ENCODE assay signal across 16 cellular contexts in genomic region chr11:18277560-18278271, GRCh38. TPM values are rescaled to one million over a fixed set of nuclear protein-coding genes. Genes with fewer than 3 reads are reported as not detected.
A peak's percentile ranks its signal among the peaks of the same experiment; 100 is the strongest.
DNase-seq lines count a peak whose midpoint lies in the region; ATAC-seq and TF ChIP-seq lines count a peak whose summit lies in the region.
"Had no signal": no experiment of that assay in that cellular context is flagged by ENCODE, and none has a peak within 500 bp of the region (broad histone marks: within the 10 kb centered on the region; RNA-seq: fewer than 3 reads in every experiment).

No MANE protein-coding gene starts in this region.

- H3K4me1 Mint-ChIP-seq in activated CD4-positive, alpha-beta T cell treated with anti-CD3 and anti-CD28 coated beads, Interleukin-2, amount 10 ng/mL, durations not matched to agents 24 days and 14 days, result peaks cover 22% of the 10 kb centered on the region

- CTCF ChIA-PET in RWPE1 (lab: Yijun Ruan, JAX), result interaction anchor here (0.6 to 0.7 kb wide), 2 partner anchors 72 to 146 kb away, joined by 3 read pairs; no protein-coding TSS in a partner anchor

- H3K4me3 Mint-ChIP-seq in activated CD4-positive, alpha-beta T cell treated with anti-CD3 and anti-CD28 coated beads, Interleukin-2, amount 10 ng/mL, durations not matched to agents 24 days and 14 days, result no peak overlapping the region
- H3K4me3 Mint-ChIP-seq: activated CD4-positive, alpha-beta memory T cell treated with anti-CD3 and anti-CD28 coated beads for 36 hours had no signal

- TF ChIP-seq EP300 in gastroesophageal sphincter (IDR thresholded peaks at IDR 0.05), result no peak

- POLR2A ChIA-PET in RWPE1 (lab: Yijun Ruan, JAX; ENCODE audit: low non-redundant PET), result interaction anchor here (0.7 kb wide), 1 partner anchor 26 kb away, joined by 4 read pairs; no protein-coding TSS in a partner anchor

- no peak overlapping the region for H3K4me3 ChIP-seq in HL-60 (replicated peaks; ENCODE audit: insufficient read depth, low read length)
- H3K4me3 ChIP-seq in gastroesophageal sphincter, result no peak overlapping the region
- H3K4me3 ChIP-seq in neutrophil (ENCODE audit: low read depth in 1 of 2, low read length in 1 of 2), result no peak overlapping the region
- H3K4me3 ChIP-seq: BLaER1 had no signal

- H3K27me3 ChIP-seq in HL-60 (ENCODE audit: insufficient read depth, poor library complexity, severe bottlenecking) (no peaks in the 10 kb centered on the region), gastroesophageal sphincter (no peaks in the 10 kb centered on the region), neutrophil (no peaks in the 10 kb centered on the region)
- H3K27me3 ChIP-seq: BLaER1 had no signal

- no peak for TF ChIP-seq POLR2A in gastroesophageal sphincter (IDR thresholded peaks at IDR 0.05)

- H3K27ac Mint-ChIP-seq in activated CD4-positive, alpha-beta T cell treated with anti-CD3 and anti-CD28 coated beads, Interleukin-2, amount 10 ng/mL, durations not matched to agents 24 days and 14 days, result no peak overlapping the region
- H3K27ac Mint-ChIP-seq: activated CD4-positive, alpha-beta memory T cell treated with anti-CD3 and anti-CD28 coated beads for 36 hours had no signal

- H3K9me3 Mint-ChIP-seq in activated CD4-positive, alpha-beta T cell treated with anti-CD3 and anti-CD28 coated beads, Interleukin-2, amount 10 ng/mL, durations not matched to agents 24 days and 14 days, result no peaks in the 10 kb centered on the region
- H3K9me3 Mint-ChIP-seq: activated CD4-positive, alpha-beta memory T cell treated with anti-CD3 and anti-CD28 coated beads for 36 hours had no signal

- H3K27me3 Mint-ChIP-seq in activated CD4-positive, alpha-beta T cell treated with anti-CD3 and anti-CD28 coated beads, Interleukin-2, amount 10 ng/mL, durations not matched to agents 24 days and 14 days, result no peaks in the 10 kb centered on the region
- H3K27me3 Mint-ChIP-seq: activated CD4-positive, alpha-beta memory T cell treated with anti-CD3 and anti-CD28 coated beads for 36 hours had no signal

- DNase-seq in HL-60 (ENCODE audit: low read depth in 1 of 2, low spot score in 1 of 2) (peak; percentile 81 to 82), RWPE1 (ENCODE audit: low spot score) (no peak), amniotic stem cell (lab: John Stamatoyannopoulos, UW) (no peak), left colon (no peak), NCI-H2171 treated with DMSO at 0.1 percent for 48 hours (lab: John Stamatoyannopoulos, UW) (no peak)
- DNase-seq in activated CD4-positive, alpha-beta T cell treated with anti-CD3 and anti-CD28 coated beads, Interleukin-2, amount 10 ng/mL, durations not matched to agents 24 days and 14 days, result no peak
- DNase-seq: activated CD4-positive, alpha-beta memory T cell treated with anti-CD3 and anti-CD28 coated beads for 36 hours; DMS53; KG1; NCI-H1694 treated with DMSO at 0.1 percent for 48 hours; NCI-H748 treated with DMSO at 0.1 percent for 48 hours; T1000 had no signal

- peak overlapping the region; percentile 27 for H3K27ac ChIP-seq in HL-60 (replicated peaks)
- 0 out of 2 replicates have a peak overlapping the region, but pooled peaks have one; percentile 16 for H3K27ac ChIP-seq in RWPE1
- H3K27ac ChIP-seq in gastroesophageal sphincter, result no peak overlapping the region
- peak overlapping the region; percentile 12 for H3K27ac ChIP-seq in neutrophil
- H3K27ac ChIP-seq: BLaER1 had no signal

- H3K36me3 ChIP-seq in gastroesophageal sphincter (peaks cover 0 to 60% of the 10 kb centered on the region in 2 donors), neutrophil (peaks cover 36% of the 10 kb centered on the region)

- no peak for TF ChIP-seq CTCF in HL-60 (IDR thresholded peaks at IDR 0.05; ENCODE audit: insufficient read depth, low read length)
- TF ChIP-seq CTCF in RWPE1 (conservative IDR thresholded peaks at IDR 0.05; ENCODE audit: low read depth), result no peak
- no peak for TF ChIP-seq CTCF in gastroesophageal sphincter (IDR thresholded peaks at IDR 0.05)
- TF ChIP-seq CTCF in neutrophil (IDR thresholded peaks at IDR 0.05), result no peak

- H3K36me3 Mint-ChIP-seq in activated CD4-positive, alpha-beta T cell treated with anti-CD3 and anti-CD28 coated beads, Interleukin-2, amount 10 ng/mL, durations not matched to agents 24 days and 14 days (ENCODE audit: low read depth), result peaks cover 46% of the 10 kb centered on the region

- 92 to 93% methylated on average over 4 to 5 of the region's 5 CpGs for WGBS in gastroesophageal sphincter (ENCODE audit: low coverage in 1 of 2), 2 donors

- H3K9me3 ChIP-seq in gastroesophageal sphincter, result no peaks in the 10 kb centered on the region
- no peaks in the 10 kb centered on the region for H3K9me3 ChIP-seq in neutrophil

- peak; percentile 63 for ATAC-seq in gastroesophageal sphincter
- ATAC-seq in left colon, result no peak

- intact Hi-C loops in activated CD4-positive, alpha-beta T cell treated with anti-CD3 and anti-CD28 coated beads, Interleukin-2, amount 10 ng/mL, durations not matched to agents 24 days and 14 days (cut with micrococcal nuclease), result no loop called here
- intact Hi-C loops in left colon (cut with DNase I, micrococcal nuclease), result no loop called here

- no peaks in the 10 kb centered on the region for H3K4me1 ChIP-seq in gastroesophageal sphincter
- H3K4me1 ChIP-seq in neutrophil (ENCODE audit: control insufficient read depth in 1 of 2, insufficient read depth in 1 of 2, low read depth in 1 of 2, low read length in 1 of 2), result peaks cover 0 to 4% of the 10 kb centered on the region in 2 experiments
- H3K4me1 ChIP-seq: BLaER1 had no signal

RNA-seq across cellular contexts. Expression of gene SAA1, which starts 11.7 kb away (rescaled TPM):
- total RNA-seq in gastroesophageal sphincter (10 to 100 TPM in 2 of 4 donors, 1 to 10 TPM in 1, not detected in 1; 3.6 to 71.7 (median 32.3) TPM), left colon (10 to 100 TPM in 1 of 2 donors, 1 to 10 TPM in 1; 3.1 to 11.3 TPM)
- not detected in 2 replicates for total RNA-seq in activated CD4-positive, alpha-beta T cell treated with anti-CD3 and anti-CD28 coated beads, Interleukin-2, amount 10 ng/mL, durations not matched to agents 24 days and 14 days
- total RNA-seq: activated CD4-positive, alpha-beta memory T cell treated with anti-CD3 and anti-CD28 coated beads for 36 hours; dermis microvascular lymphatic vessel endothelial cell had no signal

RNA-seq across cellular contexts. Expression of gene SAA2, which starts 29.2 kb away (rescaled TPM):
- total RNA-seq in gastroesophageal sphincter (10 to 100 TPM in 2 of 4 donors, not detected in 2; 18.6 to 36.5 TPM), left colon (1 to 10 TPM in 1 of 2 donors, under 1 TPM in 1; 0.58 to 1.1 TPM)
- not detected in 2 replicates for total RNA-seq in activated CD4-positive, alpha-beta T cell treated with anti-CD3 and anti-CD28 coated beads, Interleukin-2, amount 10 ng/mL, durations not matched to agents 24 days and 14 days
- total RNA-seq: activated CD4-positive, alpha-beta memory T cell treated with anti-CD3 and anti-CD28 coated beads for 36 hours; dermis microvascular lymphatic vessel endothelial cell had no signal

RNA-seq across cellular contexts. Expression of gene SAA4, which starts 41.1 kb away (rescaled TPM):
- total RNA-seq in gastroesophageal sphincter, result 1 to 10 TPM in 1 of 4 donors, not detected in 3; 1.5 TPM
- not detected in 2 replicates for total RNA-seq in activated CD4-positive, alpha-beta T cell treated with anti-CD3 and anti-CD28 coated beads, Interleukin-2, amount 10 ng/mL, durations not matched to agents 24 days and 14 days
- not detected for total RNA-seq in left colon
- total RNA-seq: activated CD4-positive, alpha-beta memory T cell treated with anti-CD3 and anti-CD28 coated beads for 36 hours; dermis microvascular lymphatic vessel endothelial cell had no signal

RNA-seq across cellular contexts. Expression of gene HPS5, which starts 44.2 kb away (rescaled TPM):
- total RNA-seq in gastroesophageal sphincter, result 10 to 100 TPM; 13.5 to 37.3 (median 20.2) TPM
- 20.5 and 24.5 TPM in 2 replicates for total RNA-seq in activated CD4-positive, alpha-beta T cell treated with anti-CD3 and anti-CD28 coated beads, Interleukin-2, amount 10 ng/mL, durations not matched to agents 24 days and 14 days
- total RNA-seq in left colon, result 10 to 100 TPM in 1 of 2 donors, 1 to 10 TPM in 1; 8.4 to 12.9 TPM

RNA-seq across cellular contexts. Expression of gene GTF2H1, which starts 44.7 kb away (rescaled TPM):
- total RNA-seq in gastroesophageal sphincter, result 10 to 100 TPM; 47.3 to 61.8 (median 57.4) TPM
- 54.6 and 55.7 TPM in 2 replicates for total RNA-seq in activated CD4-positive, alpha-beta T cell treated with anti-CD3 and anti-CD28 coated beads, Interleukin-2, amount 10 ng/mL, durations not matched to agents 24 days and 14 days
- total RNA-seq in left colon, result 10 to 100 TPM; 29.3 to 30.0 TPM

Comparison
In these comparisons a context has a peak if more than half of its experiments do, and no peak if none do; other contexts are left out.
1. DNase-seq: peak in HL-60 (2 of 2); none in RWPE1 (single experiment), amniotic stem cell (single experiment), activated CD4-positive, alpha-beta T cell treated with anti-CD3 and anti-CD28 coated beads, Interleukin-2, amount 10 ng/mL, durations not matched to agents 24 days and 14 days (single experiment), left colon (0 of 2) and NCI-H2171 treated with DMSO at 0.1 percent for 48 hours (single experiment).
2. H3K27ac ChIP-seq: peak in HL-60 (single experiment), RWPE1 (single experiment) and neutrophil (single experiment); none in gastroesophageal sphincter (0 of 4).